ENCODE assay signal across 26 cellular contexts in the genomic region with DNA sequence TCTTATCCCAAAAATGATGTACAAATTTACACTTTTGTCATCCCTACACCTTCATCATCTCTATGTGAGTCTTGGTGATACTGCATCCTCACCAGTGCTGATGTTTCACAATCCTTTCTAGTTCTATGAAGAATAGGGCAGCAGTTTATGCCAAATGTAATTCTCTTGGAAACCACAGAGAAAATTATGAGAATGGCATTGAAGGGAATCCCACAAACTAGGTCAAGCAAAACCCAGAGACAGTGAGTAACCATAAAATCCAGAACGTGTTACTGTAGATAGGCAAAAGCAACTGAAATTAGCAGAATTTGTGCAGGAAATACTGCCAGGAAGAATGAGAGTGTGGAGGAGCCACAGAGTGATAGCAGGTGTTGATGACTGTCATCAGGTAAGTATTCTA. TPM values are rescaled to one million over a fixed set of nuclear protein-coding genes. Genes with fewer than 3 reads are reported as not detected.
DNase-seq lines count a peak whose midpoint lies in the region; ATAC-seq and TF ChIP-seq lines count a peak whose summit lies in the region.
"Had no signal": no experiment of that assay in that cellular context is flagged by ENCODE, and none has a peak within 500 bp of the region (broad histone marks: within the 10 kb centered on the region; RNA-seq: fewer than 3 reads in every experiment).

No MANE protein-coding gene starts in this region.

- H3K36me3 ChIP-seq in IMR-90 (ENCODE audit: control insufficient read depth, insufficient read depth, low read length), result no peaks in the 10 kb centered on the region
- H3K36me3 ChIP-seq in osteoblast (ENCODE audit: insufficient read depth, low read length), result no peaks in the 10 kb centered on the region
- H3K36me3 ChIP-seq: BLaER1 treated with 17β-estradiol and CSF1 and Interleukin-3, amounts not matched to agents 10 nM and 100 nM; Peyer's patch; SJSA1 had no signal

- in situ Hi-C loops in IMR-90 (cut with MboI; ENCODE audit: low sequenced_read_pairs), result no loop called here

- no peak overlapping the region for H3K23ac ChIP-seq in IMR-90 (ENCODE audit: low read depth, low read length)

- H3K4me1 ChIP-seq in IMR-90 (ENCODE audit: control insufficient read depth, insufficient read depth, low read length) (no peaks in the 10 kb centered on the region), osteoblast (ENCODE audit: insufficient read depth, low read length) (no peaks in the 10 kb centered on the region)
- H3K4me1 ChIP-seq: Caco-2, Peyer's patch had no signal

- H2AK5ac ChIP-seq in IMR-90 (ENCODE audit: low read depth, low read length), result no peak overlapping the region

- H3K27me3 ChIP-seq in IMR-90 (ENCODE audit: control insufficient read depth, insufficient read depth, low read length), result no peaks in the 10 kb centered on the region
- H3K27me3 ChIP-seq in osteoblast (ENCODE audit: insufficient read depth, low read length), result no peaks in the 10 kb centered on the region
- H3K27me3 ChIP-seq: BLaER1 treated with 17β-estradiol and CSF1 and Interleukin-3, amounts not matched to agents 10 nM and 100 nM; Peyer's patch; SJSA1 had no signal

- H2BK5ac ChIP-seq in IMR-90 (ENCODE audit: low read depth, low read length, poor library complexity, severe bottlenecking), result no peak overlapping the region

- no peak overlapping the region for H4K5ac ChIP-seq in IMR-90 (ENCODE audit: low read depth, low read length)

- H3K27ac Mint-ChIP-seq in activated naive CD4-positive, alpha-beta T cell treated with anti-CD3 and anti-CD28 coated beads, Interleukin-2, amount 50 U/mL, for 72 hours, result no peak overlapping the region
- H3K27ac Mint-ChIP-seq: HFFc6 had no signal

- no peak for TF ChIP-seq CTCF in IMR-90 (conservative IDR thresholded peaks at IDR 0.05; ENCODE audit: low read depth, low read length)
- no peak for TF ChIP-seq CTCF in osteoblast (IDR thresholded peaks at IDR 0.05; ENCODE audit: extremely low read depth, low read depth, low read length)

- CTCF ChIA-PET in IMR-90 (lab: Yijun Ruan, JAX), result no interaction called here

- no peak overlapping the region for H3K4me3 ChIP-seq in IMR-90 (ENCODE audit: insufficient read depth, low read depth, low read length)
- H3K4me3 ChIP-seq in osteoblast (ENCODE audit: insufficient read depth, low read length), result no peak overlapping the region
- H3K4me3 ChIP-seq: BLaER1 treated with 17β-estradiol and CSF1 and Interleukin-3, amounts not matched to agents 10 nM and 100 nM; Peyer's patch; SJSA1 had no signal

- no peak overlapping the region for H3K18ac ChIP-seq in IMR-90 (ENCODE audit: low read depth, low read length)

- no peak overlapping the region for H3K14ac ChIP-seq in IMR-90 (replicated peaks; ENCODE audit: low read depth, low read length)

- no peak overlapping the region for H4K91ac ChIP-seq in IMR-90 (ENCODE audit: insufficient read depth, low read depth, low read length)

- H3K9me3 Mint-ChIP-seq in activated naive CD4-positive, alpha-beta T cell treated with anti-CD3 and anti-CD28 coated beads, Interleukin-2, amount 50 U/mL, for 72 hours, result no peaks in the 10 kb centered on the region
- H3K9me3 Mint-ChIP-seq: CD4-positive, alpha-beta memory T cell; H9; HFFc6 had no signal

- H3K4me2 ChIP-seq in IMR-90 (ENCODE audit: low read depth, low read length) (no peak overlapping the region), osteoblast (ENCODE audit: insufficient read depth, low read length) (no peak overlapping the region)
- H3K4me2 ChIP-seq: BLaER1 treated with 17β-estradiol and CSF1 and Interleukin-3, amounts not matched to agents 10 nM and 100 nM had no signal

- no peak overlapping the region for H2BK15ac ChIP-seq in IMR-90 (ENCODE audit: low read depth, low read length)

- H2BK20ac ChIP-seq in IMR-90 (ENCODE audit: low read depth, low read length), result no peak overlapping the region

- H4K20me1 ChIP-seq in IMR-90 (ENCODE audit: insufficient read depth, low read length) (no peaks in the 10 kb centered on the region), osteoblast (ENCODE audit: insufficient read depth, low read length) (no peaks in the 10 kb centered on the region)
- H4K20me1 ChIP-seq: BLaER1 treated with 17β-estradiol and CSF1 and Interleukin-3, amounts not matched to agents 10 nM and 100 nM had no signal

- no peak overlapping the region for H3K56ac ChIP-seq in IMR-90 (ENCODE audit: extremely low read depth, insufficient read depth, low read length)

- no peak overlapping the region for H2AK9ac ChIP-seq in IMR-90 (replicated peaks; ENCODE audit: low read depth, low read length, poor library complexity)

- ATAC-seq in IMR-90 (ENCODE audit: low read depth) (no peak), GM18909 (IDR thresholded peaks at IDR 0.05; ENCODE audit: poor library complexity, unreplicated experiment) (no peak), HG03571 (IDR thresholded peaks at IDR 0.05; ENCODE audit: unreplicated experiment) (no peak)
- no peak for ATAC-seq in activated naive CD4-positive, alpha-beta T cell treated with anti-CD3 and anti-CD28 coated beads, Interleukin-2, amount 50 U/mL, for 72 hours
- ATAC-seq: Right ventricle myocardium inferior had no signal

- TF ChIP-seq RAD21 in IMR-90 (IDR thresholded peaks at IDR 0.05; ENCODE audit: low read length), result no peak

- H3K9me3 ChIP-seq in IMR-90 (ENCODE audit: control insufficient read depth, insufficient read depth, low read length) (no peaks in the 10 kb centered on the region), osteoblast (ENCODE audit: low read depth, low read length) (no peaks in the 10 kb centered on the region)
- H3K9me3 ChIP-seq: BLaER1 treated with 17β-estradiol and CSF1 and Interleukin-3, amounts not matched to agents 10 nM and 100 nM; Caco-2; Peyer's patch; SJSA1 had no signal

- dilution Hi-C loops in IMR-90 (cut with HindIII; ENCODE audit: low sequenced_read_pairs, unreplicated experiment), result no loop called here

- no peak overlapping the region for H3K9ac ChIP-seq in IMR-90 (ENCODE audit: low read depth, low read length)
- H3K9ac ChIP-seq: BLaER1 treated with 17β-estradiol and CSF1 and Interleukin-3, amounts not matched to agents 10 nM and 100 nM had no signal

- no TSS peak for BruUV-seq in IMR-90 (replicated peaks; lab: Mats Ljungman, UMichigan)

- intact Hi-C loops in IMR-90 (cut with micrococcal nuclease), result no loop called here

- 63% methylated on average over 1 of the region's 1 CpG; no CpG with 5 or more reads in 1 of the 2 experiments for WGBS in IMR-90 (ENCODE audit: extremely low coverage in 2 of 2, insufficient read length in 1 of 2), 2 experiments

- POLR2A ChIA-PET in IMR-90 (lab: Charles Lee; ENCODE audit: unreplicated experiment), result no interaction called here

- H2BK120ac ChIP-seq in IMR-90 (ENCODE audit: low read depth, low read length), result no peak overlapping the region

- no peaks in the 10 kb centered on the region for H3K9me1 ChIP-seq in IMR-90 (ENCODE audit: insufficient read depth, low read length)

- no peaks in the 10 kb centered on the region for H3K79me2 ChIP-seq in osteoblast (ENCODE audit: insufficient read depth, low read length)

- DNase-seq in EH (ENCODE audit: low read depth), result peak; percentile 37
- no peak for DNase-seq in IMR-90
- DNase-seq in amniotic epithelial cell (ENCODE audit: low read depth), result peak; percentile 94
- DNase-seq in osteoblast (ENCODE audit: insufficient read length, low spot score, missing footprints), result peak; percentile 45
- no peak for DNase-seq in activated naive CD4-positive, alpha-beta T cell treated with anti-CD3 and anti-CD28 coated beads, Interleukin-2, amount 50 U/mL, for 72 hours (ENCODE audit: low spot score in 2 of 2)
- no peak for DNase-seq in GOT3 (lab: John Stamatoyannopoulos, UW)
- DNase-seq: Caco-2; CD4-positive, alpha-beta memory T cell; DMS 273 treated with DMSO at 0.1 percent for 48 hours; DMS79 treated with DMSO at 0.1 percent for 48 hours; H9; HFFc6; Karpas-422; NCI-H1417; NCI-H1694 treated with DMSO at 0.1 percent for 48 hours; NCI-H2081 treated with DMSO at 0.1 percent for 48 hours; NCI-H2171 treated with DMSO at 0.1 percent for 48 hours; NCI-H446; NCI-H526; Peyer's patch had no signal

- 0 out of 4 replicates have a peak, but pooled peaks cover 0 to 3% of the 10 kb centered on the region in 2 experiments for H3K79me1 ChIP-seq in IMR-90 (ENCODE audit: low read depth in 1 of 2, low read length in 2 of 2)

- H4K8ac ChIP-seq in IMR-90 (ENCODE audit: low read depth in 2 of 2, low read length in 2 of 2), result no peak overlapping the region

- TF ChIP-seq POLR2A in IMR-90 (IDR thresholded peaks at IDR 0.05; ENCODE audit: low read depth, low read length), result no peak

- no peak overlapping the region for H3K4ac ChIP-seq in IMR-90 (ENCODE audit: low read depth, low read length)

- no peaks in the 10 kb centered on the region for H3K36me3 Mint-ChIP-seq in activated naive CD4-positive, alpha-beta T cell treated with anti-CD3 and anti-CD28 coated beads, Interleukin-2, amount 50 U/mL, for 72 hours
- H3K36me3 Mint-ChIP-seq: CD4-positive, alpha-beta memory T cell had no signal

- no peak overlapping the region for H3K27ac ChIP-seq in IMR-90 (ENCODE audit: insufficient read depth, low read length)
- no peak overlapping the region for H3K27ac ChIP-seq in osteoblast (ENCODE audit: low read depth, low read length)
- H3K27ac ChIP-seq: BLaER1 treated with 17β-estradiol and CSF1 and Interleukin-3, amounts not matched to agents 10 nM and 100 nM; Peyer's patch; SJSA1 had no signal

- no peak overlapping the region for H2AFZ ChIP-seq in IMR-90 (replicated peaks; ENCODE audit: low read length, poor library complexity)
- no peak overlapping the region for H2AFZ ChIP-seq in osteoblast (ENCODE audit: low read length)

TF ChIP-seq in IMR-90, 13 proteins besides CTCF, POLR2A, EP300 and RAD21:
- TF ChIP-seq CEBPB (IDR thresholded peaks at IDR 0.05; ENCODE audit: low read depth, low read length) (0 out of 2 replicates have a peak, but pooled peaks have one; percentile 11), NFE2L2 (IDR thresholded peaks at IDR 0.05; ENCODE audit: low read depth, low read length) (no peak)

RNA-seq across cellular contexts. Expression of gene IL15, which starts 24.5 kb away (rescaled TPM):
- total RNA-seq in IMR-90 (2012; rRNA removed), result 5.2 and 5.8 TPM in 2 replicates
- 4.0 and 5.0 TPM in 2 replicates for polyA plus RNA-seq in IMR-90 (2012; rRNA removed)
- 1.4 and 1.6 TPM in 2 replicates for polyA plus RNA-seq in IMR-90 (2012; cell fraction: cytosol; rRNA removed)
- 2.9 and 13.7 TPM in 2 replicates for polyA plus RNA-seq in IMR-90 (2012; cell fraction: nucleus; rRNA removed; ENCODE audit: low replicate concordance)
- total RNA-seq in osteoblast, result 3.3 and 4.1 TPM in 2 replicates
- 1 to 10 TPM; 1.1 to 1.2 TPM for total RNA-seq in activated naive CD4-positive, alpha-beta T cell treated with anti-CD3 and anti-CD28 coated beads, Interleukin-2, amount 50 U/mL, for 72 hours
- total RNA-seq: Caco-2, OCI-LY7 had no signal

Comparison
In these comparisons a context has a peak if more than half of its experiments do, and no peak if none do; other contexts are left out.
1. DNase-seq: peak in EH (single experiment), amniotic epithelial cell (single experiment) and osteoblast (single experiment); none in IMR-90 (single experiment), activated naive CD4-positive, alpha-beta T cell treated with anti-CD3 and anti-CD28 coated beads, Interleukin-2, amount 50 U/mL, for 72 hours (0 of 2) and GOT3 (single experiment).